In genomic region chr11:101100601-101101000, GRCh38 we compare ENCODE assay signal across 20 cellular contexts. TPM values are rescaled to one million over a fixed set of nuclear protein-coding genes. Genes with fewer than 3 reads are reported as not detected.
DNase-seq lines count a peak whose midpoint lies in the region; ATAC-seq and TF ChIP-seq lines count a peak whose summit lies in the region.
"Had no signal": no experiment of that assay in that cellular context is flagged by ENCODE, and none has a peak within 500 bp of the region (broad histone marks: within the 10 kb centered on the region; RNA-seq: fewer than 3 reads in every experiment).

No MANE protein-coding gene starts in this region.

- H3K27ac ChIP-seq in right cardiac atrium (ENCODE audit: low read length) (no peak overlapping the region), VCaP (peak overlapping the region; percentile 37), gastroesophageal sphincter (peak overlapping the region in 1 of 4 donors; percentile 30), vagina (peak overlapping the region; percentile 27)
- H3K27ac ChIP-seq: 22Rv1, A549, BLaER1, HL-60 had no signal

- DNase-seq in Right ventricle myocardium inferior (ENCODE audit: missing footprints): no peak
- DNase-seq in right cardiac atrium: no peak
- DNase-seq in vagina (ENCODE audit: extremely low spot score in 2 of 2): no peak
- DNase-seq in CD14-positive monocyte (ENCODE audit: low spot score): no peak
- DNase-seq in HuH-7 (ENCODE audit: low spot score): no peak
- DNase-seq: Calu3; CD8-positive, alpha-beta T cell; DMS79 treated with DMSO at 0.1 percent for 48 hours; GF-D8; HFFc6; IMR-90 had no signal

- H3K9me3 Mint-ChIP-seq in CD14-positive monocyte: peaks cover 2 to 7% (median 4%) of the 10 kb centered on the region in 7 donors

- no peak for TF ChIP-seq POLR2A in gastroesophageal sphincter (IDR thresholded peaks at IDR 0.05)
- no peak for TF ChIP-seq POLR2A in vagina (IDR thresholded peaks at IDR 0.05)

- H3K9me3 ChIP-seq in right cardiac atrium (ENCODE audit: control insufficient read depth, low read length): no peaks in the 10 kb centered on the region
- no peaks in the 10 kb centered on the region for H3K9me3 ChIP-seq in gastroesophageal sphincter
- no peaks in the 10 kb centered on the region for H3K9me3 ChIP-seq in vagina
- H3K9me3 ChIP-seq: A549 had no signal

- H3K27me3 Mint-ChIP-seq in CD14-positive monocyte (ENCODE audit: low read depth in 3 of 3): no peaks in the 10 kb centered on the region

- no peak overlapping the region for H3K27ac Mint-ChIP-seq in CD14-positive monocyte
- H3K27ac Mint-ChIP-seq: CD8-positive, alpha-beta T cell; GM23338; HFFc6 had no signal

- H3K4me1 ChIP-seq in right cardiac atrium (ENCODE audit: control insufficient read depth, insufficient read depth, low read length) (peaks cover 2% of the 10 kb centered on the region), gastroesophageal sphincter (no peaks in the 10 kb centered on the region), vagina (peaks cover 47% of the 10 kb centered on the region)
- H3K4me1 ChIP-seq: A549, BLaER1 had no signal

- TF ChIP-seq EP300 in gastroesophageal sphincter (IDR thresholded peaks at IDR 0.05): no peak

- no peak for TF ChIP-seq CTCF in VCaP (conservative IDR thresholded peaks at IDR 0.05)
- TF ChIP-seq CTCF in gastroesophageal sphincter (IDR thresholded peaks at IDR 0.05): no peak
- no peak for TF ChIP-seq CTCF in vagina (IDR thresholded peaks at IDR 0.05)
- TF ChIP-seq CTCF in CD14-positive monocyte (IDR thresholded peaks at IDR 0.05): no peak

- no peaks in the 10 kb centered on the region for H3K4me1 Mint-ChIP-seq in CD14-positive monocyte

- intact Hi-C loops in Right ventricle myocardium inferior (cut with DNase I): no loop called here
- intact Hi-C loops in right cardiac atrium (cut with DNase I): no loop called here
- intact Hi-C loops in vagina (cut with DNase I): no loop called here
- intact Hi-C loops in CD14-positive monocyte (cut with micrococcal nuclease): no loop called here

- no peaks in the 10 kb centered on the region for H3K27me3 ChIP-seq in right cardiac atrium (ENCODE audit: control insufficient read depth, insufficient read depth)
- no peaks in the 10 kb centered on the region for H3K27me3 ChIP-seq in gastroesophageal sphincter
- no peaks in the 10 kb centered on the region for H3K27me3 ChIP-seq in vagina
- H3K27me3 ChIP-seq: BLaER1 had no signal

- H3K36me3 Mint-ChIP-seq in CD14-positive monocyte: no peaks in the 10 kb centered on the region
- H3K36me3 Mint-ChIP-seq: CD8-positive, alpha-beta T cell had no signal

- ATAC-seq in Right ventricle myocardium inferior: peak; percentile 61
- no peak for ATAC-seq in right cardiac atrium
- ATAC-seq in gastroesophageal sphincter: peak; percentile 71
- ATAC-seq: A549; CD8-positive, alpha-beta T cell; GM23338; HCT116 had no signal

- H3K4me3 Mint-ChIP-seq in CD14-positive monocyte: no peak overlapping the region
- H3K4me3 Mint-ChIP-seq: CD8-positive, alpha-beta T cell; GM23338; HFFc6 had no signal

- H3K4me3 ChIP-seq in right cardiac atrium (ENCODE audit: low read length): no peak overlapping the region
- no peak overlapping the region for H3K4me3 ChIP-seq in gastroesophageal sphincter
- H3K4me3 ChIP-seq in vagina: no peak overlapping the region
- H3K4me3 ChIP-seq: A549, BLaER1, GM23338 had no signal

- no peaks in the 10 kb centered on the region for H3K36me3 ChIP-seq in gastroesophageal sphincter
- no peaks in the 10 kb centered on the region for H3K36me3 ChIP-seq in vagina
- H3K36me3 ChIP-seq: BLaER1 had no signal

RNA-seq across cellular contexts. Expression of gene PGR, which starts 29.0 kb away (rescaled TPM):
- 6.6 TPM for total RNA-seq in Right ventricle myocardium inferior
- total RNA-seq in right cardiac atrium: 10 to 100 TPM in 1 of 4 donors, 1 to 10 TPM in 3; 7.2 to 10.1 (median 8.5) TPM
- 2.1 TPM for polyA plus RNA-seq in right cardiac atrium
- total RNA-seq in gastroesophageal sphincter: 10 to 100 TPM in 2 of 4 donors, 1 to 10 TPM in 2; 5.1 to 11.3 (median 9.2) TPM
- total RNA-seq in vagina: 34.4 TPM
- polyA plus RNA-seq in CD14-positive monocyte: not detected
- total RNA-seq: Calu3; CD8-positive, alpha-beta T cell; HFFc6 had no signal
- polyA plus RNA-seq: A549, AG04450, IMR-90 had no signal

Comparison
In these comparisons a context has a peak if more than half of its experiments do, and no peak if none do; other contexts are left out.
1. ATAC-seq: peak in Right ventricle myocardium inferior (single experiment) and gastroesophageal sphincter (single experiment); none in right cardiac atrium (0 of 2).